ENCODE assay signal across 1 cellular context in the genomic region with DNA sequence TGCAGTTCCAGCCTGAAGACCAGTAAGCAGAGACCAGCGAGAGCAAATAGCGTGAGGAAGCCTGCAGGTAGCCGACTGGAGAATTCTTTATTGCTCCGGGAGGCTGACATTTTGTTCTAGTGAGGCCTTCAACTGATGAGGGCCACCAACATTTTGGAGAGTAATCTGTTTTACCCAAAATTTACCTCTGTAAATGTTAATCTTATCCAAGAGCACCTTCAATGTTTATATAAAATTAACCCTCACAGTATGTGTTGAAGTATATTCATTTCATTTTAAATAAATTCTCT.
TF ChIP-seq lines count a peak whose summit lies in the region.

No MANE protein-coding gene starts in this region.

TF ChIP-seq in HepG2, 621 proteins besides CTCF, POLR2A, EP300 and RAD21 (continued from another document):
- TF ChIP-seq ZNF282 (IDR thresholded peaks at IDR 0.05; ENCODE audit: partially characterized antibody) = no peak
